ENCODE assay signal across 28 cellular contexts in genomic region chr5:49953-50544, GRCh38. TPM values are rescaled to one million over a fixed set of nuclear protein-coding genes. Genes with fewer than 3 reads are reported as not detected.
"Had no signal": no experiment of that assay in that cellular context is flagged by ENCODE, and none has a peak within 500 bp of the region (broad histone marks: within the 10 kb centered on the region; RNA-seq: fewer than 3 reads in every experiment).

No MANE protein-coding gene starts in this region.

- DNase-seq: islet precursor cell; kidney glomerular epithelial cell; left colon; lower lobe of right lung; mammary epithelial cell; mesenchymal stem cell; naive thymus-derived CD8-positive, alpha-beta T cell; occipital lobe; ovary; stimulated activated CD4-positive, alpha-beta T cell treated with anti-CD3 and anti-CD28 coated beads, Interleukin-12 subunit alpha, Interleukin-12 subunit beta, amount 100 ng/mL, for 4 hours; stimulated activated CD4-positive, alpha-beta T cell treated with anti-CD3 and anti-CD28 coated beads, Interleukin-15, amount 100 ng/mL, for 24 hours; stimulated activated CD4-positive, alpha-beta T cell treated with anti-CD3 and anti-CD28 coated beads, Interleukin-2, amount 100 ng/mL, for 24 hours; stimulated activated CD4-positive, alpha-beta T cell treated with anti-CD3 and anti-CD28 coated beads, Interleukin-4, amount 100 ng/mL, for 1 hour; tibial artery; trophoblast cell; uterus had no signal

- H3K9ac ChIP-seq: neural progenitor cell had no signal

- H3K4me3 Mint-ChIP-seq: naive thymus-derived CD8-positive, alpha-beta T cell; nephron; neural progenitor cell; stimulated activated naive CD8-positive, alpha-beta T cell treated with anti-CD3 and anti-CD28 coated beads, Interleukin-15, Interleukin-2, amounts not matched to agents 100 ng/mL and 50 ng/mL, for 24 hours had no signal

- H3K27ac Mint-ChIP-seq: naive thymus-derived CD8-positive, alpha-beta T cell; nephron; neural progenitor cell; progenitor cell of endocrine pancreas; stimulated activated naive CD8-positive, alpha-beta T cell treated with anti-CD3 and anti-CD28 coated beads, Interleukin-15, Interleukin-2, amounts not matched to agents 100 ng/mL and 50 ng/mL, for 24 hours had no signal

- H3K36me3 ChIP-seq: left lung, lower lobe of right lung, neural progenitor cell, neutrophil, ovary, right atrium auricular region, suprapubic skin, thoracic aorta, tibial artery, uterus had no signal

- H2AFZ ChIP-seq: neural progenitor cell had no signal

- ATAC-seq: left colon; left lung; lower lobe of right lung; naive thymus-derived CD8-positive, alpha-beta T cell; sciatic nerve had no signal

- H3K27me3 ChIP-seq: ovary had no signal

- H3K36me3 Mint-ChIP-seq: neural progenitor cell had no signal

- H3K27ac ChIP-seq: left lung, lower lobe of right lung, neural progenitor cell, neutrophil, ovary, right atrium auricular region, skin epidermis, suprapubic skin, thoracic aorta, tibial artery, uterus had no signal

- H3K4me1 Mint-ChIP-seq: nephron had no signal

- H3K4me3 ChIP-seq: left lung, lower lobe of right lung, ovary, right atrium auricular region, skin epidermis, suprapubic skin, thoracic aorta, tibial artery, uterus had no signal

- H3K9me3 ChIP-seq: lower lobe of right lung, neutrophil, ovary, suprapubic skin, thoracic aorta, tibial artery, uterus had no signal

RNA-seq across cellular contexts. Expression of gene PLEKHG4B, which starts 41.9 kb away (rescaled TPM):
- total RNA-seq: naive thymus-derived CD8-positive, alpha-beta T cell; pulmonary artery endothelial cell had no signal
- polyA plus RNA-seq: naive thymus-derived CD8-positive, alpha-beta T cell had no signal
